ENCODE assay signal across 44 cellular contexts in the genomic region with DNA sequence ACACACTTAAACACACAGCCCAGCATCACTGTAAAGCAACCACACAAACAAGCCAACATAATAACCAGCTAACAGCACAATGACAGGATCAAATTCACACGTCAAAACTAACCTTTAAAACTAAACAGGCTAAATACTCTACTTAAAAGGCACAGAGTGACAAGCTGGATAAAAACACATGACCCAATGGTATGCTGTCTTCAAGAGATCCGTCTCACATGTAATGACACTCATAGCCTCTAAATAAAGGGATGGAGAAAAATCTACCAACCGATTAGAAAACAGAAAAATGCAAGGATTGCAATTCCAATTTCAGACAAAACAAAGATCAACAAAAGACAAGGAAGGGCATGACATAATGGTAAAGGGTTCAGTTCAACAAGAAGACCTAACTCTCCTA. TPM values are rescaled to one million over a fixed set of nuclear protein-coding genes. Genes with fewer than 3 reads are reported as not detected.
"Had no signal": no experiment of that assay in that cellular context is flagged by ENCODE, and none has a peak within 500 bp of the region (broad histone marks: within the 10 kb centered on the region; RNA-seq: fewer than 3 reads in every experiment).

No MANE protein-coding gene starts in this region.

- H3K4me1 ChIP-seq: adrenal gland, ascending aorta, breast epithelium had no signal

- H3K4me3 ChIP-seq: adrenal gland, ascending aorta, body of pancreas, breast epithelium, cardiac muscle cell had no signal

- H3K9me3 ChIP-seq: adrenal gland, ascending aorta had no signal

- H3K4me3 Mint-ChIP-seq: activated naive CD4-positive, alpha-beta T cell treated with anti-CD3 and anti-CD28 coated beads for 36 hours; activated naive CD4-positive, alpha-beta T cell treated with anti-CD3 and anti-CD28 coated beads, Interleukin-2, amount 10 ng/mL, durations not matched to agents 7 days and 5 days; activated naive CD4-positive, alpha-beta T cell treated with anti-CD3 and anti-CD28 coated beads, Interleukin-2, amount 50 U/mL, for 24 hours; activated naive CD8-positive, alpha-beta T cell; activated naive CD8-positive, alpha-beta T cell treated with anti-CD3 and anti-CD28 coated beads for 36 hours; activated naive CD8-positive, alpha-beta T cell treated with anti-CD3 and anti-CD28 coated beads, Interleukin-2, amount 10 ng/mL, durations not matched to agents 7 days and 5 days; activated naive CD8-positive, alpha-beta T cell treated with anti-CD3 and anti-CD28 coated beads, Interleukin-2, amount 50 U/mL, for 24 hours; activated T-cell treated with anti-CD3 and anti-CD28 coated beads, Interleukin-2, amount 50 U/mL, for 24 hours; activated T-cell treated with anti-CD3 and anti-CD28 coated beads, Interleukin-2, amount 50 U/mL, for 4 hours; activated T-cell treated with anti-CD3 and anti-CD28 coated beads, Interleukin-2, amount 50 U/mL, for 72 hours; activated T-helper 1 cell treated with anti-CD3 and anti-CD28 coated beads, Interleukin-12 subunit alpha, Interleukin-12 subunit beta, Interleukin-2, Interleukin-4 antibody, amounts not matched to agents 30 ng/mL and 10 ng/mL and 1 ng/mL, durations not matched to agents 14 hours and 24 hours and 36 hours; activated T-helper 17 cell treated with anti-CD3 and anti-CD28 coated beads, Interleukin-2, amount 50 U/mL, for 72 hours; brain; central memory CD8-positive, alpha-beta T cell had no signal

- H3K27ac ChIP-seq: adrenal gland, ascending aorta, body of pancreas, brain microvascular endothelial cell, breast epithelium, cardiac muscle cell had no signal

- FAIRE-seq: astrocyte, bronchial epithelial cell had no signal

- ATAC-seq: activated naive CD4-positive, alpha-beta T cell treated with anti-CD3 and anti-CD28 coated beads, Interleukin-2, amount 50 U/mL, for 72 hours; activated naive CD8-positive, alpha-beta T cell treated with anti-CD3 and anti-CD28 coated beads, Interleukin-2, amount 50 U/mL, for 24 hours; activated T-cell treated with anti-CD3 and anti-CD28 coated beads, Interleukin-2, amount 50 U/mL, for 4 hours; activated T-cell treated with anti-CD3 and anti-CD28 coated beads, Interleukin-2, amount 50 U/mL, for 72 hours; activated T-helper 17 cell treated with anti-CD3 and anti-CD28 coated beads, Interleukin-2, amount 50 U/mL, for 72 hours; body of pancreas had no signal

- H3K27me3 ChIP-seq: adrenal gland, ascending aorta, body of pancreas, brain microvascular endothelial cell, breast epithelium, cardiac muscle cell had no signal

- H3K27ac Mint-ChIP-seq: activated naive CD4-positive, alpha-beta T cell treated with anti-CD3 and anti-CD28 coated beads for 36 hours; activated naive CD4-positive, alpha-beta T cell treated with anti-CD3 and anti-CD28 coated beads, Interleukin-2, amount 10 ng/mL, durations not matched to agents 7 days and 5 days; activated naive CD4-positive, alpha-beta T cell treated with anti-CD3 and anti-CD28 coated beads, Interleukin-2, amount 50 U/mL, for 24 hours; activated naive CD4-positive, alpha-beta T cell treated with anti-CD3 and anti-CD28 coated beads, Interleukin-2, amount 50 U/mL, for 72 hours; activated naive CD8-positive, alpha-beta T cell; activated naive CD8-positive, alpha-beta T cell treated with anti-CD3 and anti-CD28 coated beads for 36 hours; activated naive CD8-positive, alpha-beta T cell treated with anti-CD3 and anti-CD28 coated beads, Interleukin-2, amount 10 ng/mL, durations not matched to agents 7 days and 5 days; activated naive CD8-positive, alpha-beta T cell treated with anti-CD3 and anti-CD28 coated beads, Interleukin-2, amount 50 U/mL, for 24 hours; activated T-cell treated with anti-CD3 and anti-CD28 coated beads, Interleukin-2, amount 50 U/mL, for 24 hours; activated T-cell treated with anti-CD3 and anti-CD28 coated beads, Interleukin-2, amount 50 U/mL, for 72 hours; activated T-helper 1 cell treated with anti-CD3 and anti-CD28 coated beads, Interleukin-12 subunit alpha, Interleukin-12 subunit beta, Interleukin-2, Interleukin-4 antibody, amounts not matched to agents 30 ng/mL and 10 ng/mL and 1 ng/mL, durations not matched to agents 14 hours and 24 hours and 36 hours; activated T-helper 17 cell treated with anti-CD3 and anti-CD28 coated beads, Interleukin-2, amount 50 U/mL, for 72 hours; activated T-helper 2 cell treated with anti-CD3 and anti-CD28 coated beads, Interferon-gamma antibody, Interleukin-2, Interleukin-4, amounts not matched to agents 10 μg/mL and 5 μg/mL and 100 μg/mL, durations not matched to agents 14 hours and 24 hours and 36 hours; brain had no signal

- DNase-seq: activated effector memory CD4-positive, alpha-beta T cell treated with anti-CD3 and anti-CD28 coated beads, Interleukin-2, amount 50 U/mL, for 16 hours; activated effector memory CD4-positive, alpha-beta T cell treated with Interleukin-2 at 50 U/mL for 16 hours; activated gamma-delta T cell; activated gamma-delta T cell treated with Interleukin-2 at 50 U/mL for 16 hours; activated naive CD4-positive, alpha-beta T cell; activated naive CD4-positive, alpha-beta T cell treated with anti-CD3 and anti-CD28 coated beads for 36 hours; activated naive CD4-positive, alpha-beta T cell treated with anti-CD3 and anti-CD28 coated beads, Interleukin-2, amount 10 ng/mL, durations not matched to agents 7 days and 5 days; activated naive CD4-positive, alpha-beta T cell treated with anti-CD3 and anti-CD28 coated beads, Interleukin-2, amount 50 U/mL, for 16 hours; activated naive CD4-positive, alpha-beta T cell treated with Interleukin-2 at 50 U/mL for 16 hours; activated naive CD8-positive, alpha-beta T cell treated with anti-CD3 and anti-CD28 coated beads for 36 hours; activated naive CD8-positive, alpha-beta T cell treated with anti-CD3 and anti-CD28 coated beads, Interleukin-2, amount 10 ng/mL, durations not matched to agents 7 days and 5 days; activated naive CD8-positive, alpha-beta T cell treated with anti-CD3 and anti-CD28 coated beads, Interleukin-2, amount 50 U/mL, for 24 hours; activated T-cell treated with anti-CD3 and anti-CD28 coated beads, Interleukin-2, amount 50 U/mL, for 1 hour; activated T-cell treated with anti-CD3 and anti-CD28 coated beads, Interleukin-2, amount 50 U/mL, for 24 hours; activated T-cell treated with anti-CD3 and anti-CD28 coated beads, Interleukin-2, amount 50 U/mL, for 4 hours; activated T-cell treated with anti-CD3 and anti-CD28 coated beads, Interleukin-2, amount 50 U/mL, for 48 hours; activated T-cell treated with anti-CD3 and anti-CD28 coated beads, Interleukin-2, amount 50 U/mL, for 72 hours; adrenal gland; amniotic stem cell; amygdala; anterior cingulate cortex; aorta; body of pancreas; brain microvascular endothelial cell; caudate nucleus; central memory CD4-positive, alpha-beta T cell; cerebellar nuclear complex had no signal

- H3K4me1 Mint-ChIP-seq: activated naive CD4-positive, alpha-beta T cell treated with anti-CD3 and anti-CD28 coated beads, Interleukin-2, amount 10 ng/mL, durations not matched to agents 7 days and 5 days; activated naive CD4-positive, alpha-beta T cell treated with anti-CD3 and anti-CD28 coated beads, Interleukin-2, amount 50 U/mL, for 24 hours; activated naive CD8-positive, alpha-beta T cell treated with anti-CD3 and anti-CD28 coated beads for 36 hours; activated naive CD8-positive, alpha-beta T cell treated with anti-CD3 and anti-CD28 coated beads, Interleukin-2, amount 10 ng/mL, durations not matched to agents 7 days and 5 days; activated naive CD8-positive, alpha-beta T cell treated with anti-CD3 and anti-CD28 coated beads, Interleukin-2, amount 50 U/mL, for 24 hours; activated T-helper 17 cell treated with anti-CD3 and anti-CD28 coated beads, Interleukin-2, amount 50 U/mL, for 72 hours; brain; central memory CD8-positive, alpha-beta T cell had no signal

- H3K36me3 ChIP-seq: adrenal gland, ascending aorta, brain microvascular endothelial cell, breast epithelium, cardiac muscle cell had no signal

- H3K36me3 Mint-ChIP-seq: activated naive CD4-positive, alpha-beta T cell treated with anti-CD3 and anti-CD28 coated beads, Interleukin-2, amount 10 ng/mL, durations not matched to agents 7 days and 5 days; brain had no signal

RNA-seq across cellular contexts. Expression of gene PRSS58, which starts 17.2 kb away (rescaled TPM):
- total RNA-seq: activated naive CD4-positive, alpha-beta T cell treated with anti-CD3 and anti-CD28 coated beads for 36 hours; activated naive CD4-positive, alpha-beta T cell treated with anti-CD3 and anti-CD28 coated beads, Interleukin-2, amount 50 U/mL, for 72 hours; activated naive CD8-positive, alpha-beta T cell treated with anti-CD3 and anti-CD28 coated beads for 36 hours; activated naive CD8-positive, alpha-beta T cell treated with anti-CD3 and anti-CD28 coated beads, Interleukin-2, amount 10 ng/mL, durations not matched to agents 7 days and 5 days; activated T-cell treated with anti-CD3 and anti-CD28 coated beads, Interleukin-2, amount 50 U/mL, for 4 hours; activated T-cell treated with anti-CD3 and anti-CD28 coated beads, Interleukin-2, amount 50 U/mL, for 72 hours; activated T-helper 1 cell treated with anti-CD3 and anti-CD28 coated beads, Interleukin-12 subunit alpha, Interleukin-12 subunit beta, Interleukin-2, Interleukin-4 antibody, amounts not matched to agents 30 ng/mL and 10 ng/mL and 1 ng/mL, durations not matched to agents 14 hours and 24 hours and 36 hours; activated T-helper 17 cell treated with anti-CD3 and anti-CD28 coated beads, Interleukin-2, amount 50 U/mL, for 72 hours; activated T-helper 2 cell treated with anti-CD3 and anti-CD28 coated beads, Interferon-gamma antibody, Interleukin-2, Interleukin-4, amounts not matched to agents 10 μg/mL and 5 μg/mL and 100 μg/mL, durations not matched to agents 14 hours and 24 hours and 36 hours; adrenal gland; aorta; ascending aorta; astrocyte; body of pancreas; breast epithelium; bronchial epithelial cell; cardiac muscle cell; cardiac septum; cerebellum; chondrocyte had no signal
- polyA plus RNA-seq: adipose tissue, adrenal gland, aorta, cardiac muscle cell had no signal
